In genomic region chr2:39359453-39360038, GRCh38 we compare ENCODE assay signal across 1 cellular context.
A peak's percentile ranks its signal among the peaks of the same experiment; 100 is the strongest.
TF ChIP-seq lines count a peak whose summit lies in the region.

No MANE protein-coding gene starts in this region.

TF ChIP-seq in HepG2, 621 proteins besides CTCF, POLR2A, EP300 and RAD21 (continued from another document):
- TF ChIP-seq MNT (IDR thresholded peaks at IDR 0.05), result no peak
- TF ChIP-seq ZKSCAN1 (IDR thresholded peaks at IDR 0.05; ENCODE audit: low read length), result peak; percentile 68; the same call in 1 of the 2 replicates
- TF ChIP-seq ZNF280D (CRISPR knock-in tag; IDR thresholded peaks at IDR 0.05), result peak; percentile 92
- 0 out of 2 replicates have a peak, but pooled peaks have one; percentile 55 for TF ChIP-seq CBX5 (CRISPR knock-in tag; IDR thresholded peaks at IDR 0.05; ENCODE audit: borderline replicate concordance)
- TF ChIP-seq, protein P1, sequence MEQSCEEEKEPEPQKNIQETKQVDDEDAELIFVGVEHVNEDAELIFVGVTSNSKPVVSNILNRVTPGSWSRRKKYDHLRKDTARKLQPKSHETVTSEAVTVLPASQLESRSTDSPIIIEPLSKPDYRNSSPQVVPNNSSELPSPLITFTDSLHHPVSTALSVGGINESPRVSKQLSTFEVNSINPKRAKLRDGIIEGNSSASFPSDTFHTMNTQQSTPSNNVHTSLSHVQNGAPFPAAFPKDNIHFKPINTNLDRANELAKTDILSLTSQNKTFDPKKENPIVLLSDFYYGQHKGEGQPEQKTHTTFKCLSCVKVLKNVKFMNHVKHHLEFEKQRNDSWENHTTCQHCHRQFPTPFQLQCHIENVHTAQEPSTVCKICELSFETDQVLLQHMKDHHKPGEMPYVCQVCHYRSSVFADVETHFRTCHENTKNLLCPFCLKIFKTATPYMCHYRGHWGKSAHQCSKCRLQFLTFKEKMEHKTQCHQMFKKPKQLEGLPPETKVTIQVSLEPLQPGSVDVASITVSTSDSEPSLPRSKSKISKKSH (CRISPR knock-in tag; IDR thresholded peaks at IDR 0.05; ENCODE audit: borderline replicate concordance), result peak; percentile 93
- no peak for TF ChIP-seq ZNF234 (CRISPR knock-in tag; conservative IDR thresholded peaks at IDR 0.05)
- 0 out of 2 replicates have a peak, but pooled peaks have one; percentile 9 for TF ChIP-seq POGZ (CRISPR knock-in tag; IDR thresholded peaks at IDR 0.05)
- TF ChIP-seq KDM5B (CRISPR knock-in tag; IDR thresholded peaks at IDR 0.05; ENCODE audit: borderline replicate concordance), result 0 out of 2 replicates have a peak, but pooled peaks have one; percentile 26
